ENCODE assay signal across 1 cellular context in the genomic region with DNA sequence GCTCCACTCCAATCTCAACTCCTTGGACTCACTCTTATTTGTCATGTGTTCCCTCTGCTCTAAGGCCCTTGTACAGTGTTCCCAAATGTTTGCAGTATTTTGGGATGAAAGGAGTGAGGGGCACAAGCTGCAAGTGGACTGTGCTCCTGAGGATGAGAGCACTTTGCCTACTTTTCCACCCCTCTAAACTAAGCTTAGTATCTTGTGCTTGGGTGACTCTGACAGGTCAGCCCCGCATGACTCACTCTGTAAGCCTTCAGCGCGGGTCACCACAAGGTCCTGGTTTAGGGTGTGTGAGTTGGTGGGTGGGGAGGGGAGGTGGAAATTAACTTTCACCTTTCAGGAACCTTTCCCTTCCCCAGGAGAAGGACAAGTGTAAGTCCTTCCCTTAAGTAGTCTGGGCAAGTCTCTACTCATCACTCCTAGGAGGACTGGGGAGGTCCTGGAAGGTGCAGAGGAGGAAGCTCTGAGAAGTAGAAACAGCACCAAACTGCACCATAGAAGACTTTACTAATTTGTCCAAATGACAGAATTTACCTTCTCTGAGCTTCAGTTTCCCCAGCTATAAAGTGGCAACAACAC.
TF ChIP-seq lines count a peak whose summit lies in the region.

No MANE protein-coding gene starts in this region.

TF ChIP-seq in K562, 482 proteins besides CTCF, POLR2A, EP300 and RAD21 (continued from another document and continues in another):
- TF ChIP-seq UBTF (IDR thresholded peaks at IDR 0.05; ENCODE audit: borderline replicate concordance in 1 of 2, low read depth in 2 of 2, low read length in 2 of 2) = peak; percentile 58 to 75; a peak in 1 of 4 replicates
- no peak for TF ChIP-seq TEAD4 (IDR thresholded peaks at IDR 0.05; ENCODE audit: low read length)
- TF ChIP-seq TEAD4 (CRISPR knock-in tag; IDR thresholded peaks at IDR 0.05; ENCODE audit: borderline replicate concordance) = no peak
- peak; percentile 21; the same call in 1 of the 2 replicates for TF ChIP-seq MBD2 (IDR thresholded peaks at IDR 0.05; ENCODE audit: borderline replicate concordance, low read depth)
- TF ChIP-seq ZNF507 (tag; conservative IDR thresholded peaks at IDR 0.05) = no peak
- TF ChIP-seq, protein P1, sequence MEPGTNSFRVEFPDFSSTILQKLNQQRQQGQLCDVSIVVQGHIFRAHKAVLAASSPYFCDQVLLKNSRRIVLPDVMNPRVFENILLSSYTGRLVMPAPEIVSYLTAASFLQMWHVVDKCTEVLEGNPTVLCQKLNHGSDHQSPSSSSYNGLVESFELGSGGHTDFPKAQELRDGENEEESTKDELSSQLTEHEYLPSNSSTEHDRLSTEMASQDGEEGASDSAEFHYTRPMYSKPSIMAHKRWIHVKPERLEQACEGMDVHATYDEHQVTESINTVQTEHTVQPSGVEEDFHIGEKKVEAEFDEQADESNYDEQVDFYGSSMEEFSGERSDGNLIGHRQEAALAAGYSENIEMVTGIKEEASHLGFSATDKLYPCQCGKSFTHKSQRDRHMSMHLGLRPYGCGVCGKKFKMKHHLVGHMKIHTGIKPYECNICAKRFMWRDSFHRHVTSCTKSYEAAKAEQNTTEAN (CRISPR knock-in tag; IDR thresholded peaks at IDR 0.05) = no peak
- no peak for TF ChIP-seq OTX1 (CRISPR knock-in tag; IDR thresholded peaks at IDR 0.05)
- TF ChIP-seq CHD1 (IDR thresholded peaks at IDR 0.05; ENCODE audit: low read length) = no peak
- TF ChIP-seq CHD4 (IDR thresholded peaks at IDR 0.05; ENCODE audit: insufficient read depth, insufficient replicate concordance, low read depth, low read length, poor library complexity, severe bottlenecking) = no peak
- TF ChIP-seq ARID3A (IDR thresholded peaks at IDR 0.05; ENCODE audit: borderline replicate concordance, low read depth, low read length) = no peak
- no peak for TF ChIP-seq ZNF263 (CRISPR knock-in tag; IDR thresholded peaks at IDR 0.05; ENCODE audit: borderline replicate concordance)
- no peak for TF ChIP-seq RBM15 (IDR thresholded peaks at IDR 0.05; ENCODE audit: insufficient read depth, low read length)
- TF ChIP-seq POLR3A (IDR thresholded peaks at IDR 0.05; ENCODE audit: borderline replicate concordance, extremely low read depth, insufficient read depth, insufficient read length) = no peak
- peak; percentile 96 for TF ChIP-seq JUN (IDR thresholded peaks at IDR 0.05; ENCODE audit: borderline replicate concordance, low read depth, low read length)
- no peak; the same call in 1 of the 2 replicates for TF ChIP-seq JUN (CRISPR knock-in tag; IDR thresholded peaks at IDR 0.05; ENCODE audit: borderline replicate concordance)
- 0 out of 2 replicates have a peak, but pooled peaks have one; percentile 30 for TF ChIP-seq E2F3 (CRISPR knock-in tag; IDR thresholded peaks at IDR 0.05)
- no peak for TF ChIP-seq ZNF57 (CRISPR knock-in tag; IDR thresholded peaks at IDR 0.05)
- no peak for TF ChIP-seq CHD7 (IDR thresholded peaks at IDR 0.05; ENCODE audit: low read depth, low read length)
- TF ChIP-seq LEF1 (IDR thresholded peaks at IDR 0.05) = peak; percentile 47; the same call in 1 of the 2 replicates
- no peak for TF ChIP-seq PHF21A (IDR thresholded peaks at IDR 0.05; ENCODE audit: borderline replicate concordance, low read depth)
- TF ChIP-seq RBM39 (optimal IDR thresholded peaks at IDR 0.05; ENCODE audit: low read depth, low read length) = no peak
- TF ChIP-seq ZNF253 (CRISPR knock-in tag; conservative IDR thresholded peaks at IDR 0.05) = no peak
- peak; percentile 44; the same call in 1 of the 2 replicates for TF ChIP-seq MYC (IDR thresholded peaks at IDR 0.05; ENCODE audit: low read depth, low read length)
- TF ChIP-seq MYC (CRISPR knock-in tag; IDR thresholded peaks at IDR 0.05; ENCODE audit: borderline replicate concordance, low read depth) = no peak
- TF ChIP-seq, protein P2, sequence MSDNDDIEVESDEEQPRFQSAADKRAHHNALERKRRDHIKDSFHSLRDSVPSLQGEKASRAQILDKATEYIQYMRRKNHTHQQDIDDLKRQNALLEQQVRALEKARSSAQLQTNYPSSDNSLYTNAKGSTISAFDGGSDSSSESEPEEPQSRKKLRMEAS (CRISPR knock-in tag; IDR thresholded peaks at IDR 0.05) = no peak
- no peak; the same call in 1 of the 2 replicates for TF ChIP-seq BACH1 (tag; IDR thresholded peaks at IDR 0.05)
- no peak for TF ChIP-seq BRD9 (IDR thresholded peaks at IDR 0.05; ENCODE audit: low read depth, partially characterized antibody)
- no peak for TF ChIP-seq POLR2B (IDR thresholded peaks at IDR 0.05; ENCODE audit: low read depth, partially characterized antibody)
- no peak for TF ChIP-seq RFX7 (CRISPR knock-in tag; IDR thresholded peaks at IDR 0.05)
- TF ChIP-seq, protein P3, sequence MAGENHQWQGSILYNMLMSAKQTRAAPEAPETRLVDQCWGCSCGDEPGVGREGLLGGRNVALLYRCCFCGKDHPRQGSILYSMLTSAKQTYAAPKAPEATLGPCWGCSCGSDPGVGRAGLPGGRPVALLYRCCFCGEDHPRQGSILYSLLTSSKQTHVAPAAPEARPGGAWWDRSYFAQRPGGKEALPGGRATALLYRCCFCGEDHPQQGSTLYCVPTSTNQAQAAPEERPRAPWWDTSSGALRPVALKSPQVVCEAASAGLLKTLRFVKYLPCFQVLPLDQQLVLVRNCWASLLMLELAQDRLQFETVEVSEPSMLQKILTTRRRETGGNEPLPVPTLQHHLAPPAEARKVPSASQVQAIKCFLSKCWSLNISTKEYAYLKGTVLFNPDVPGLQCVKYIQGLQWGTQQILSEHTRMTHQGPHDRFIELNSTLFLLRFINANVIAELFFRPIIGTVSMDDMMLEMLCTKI (IDR thresholded peaks at IDR 0.05; ENCODE audit: partially characterized antibody) = no peak
- TF ChIP-seq MAFF (IDR thresholded peaks at IDR 0.05; ENCODE audit: low read length) = no peak
- peak; percentile 72 for TF ChIP-seq ATF7 (IDR thresholded peaks at IDR 0.05)
- no peak for TF ChIP-seq ELF2 (CRISPR knock-in tag; IDR thresholded peaks at IDR 0.05)
- TF ChIP-seq, protein P4, sequence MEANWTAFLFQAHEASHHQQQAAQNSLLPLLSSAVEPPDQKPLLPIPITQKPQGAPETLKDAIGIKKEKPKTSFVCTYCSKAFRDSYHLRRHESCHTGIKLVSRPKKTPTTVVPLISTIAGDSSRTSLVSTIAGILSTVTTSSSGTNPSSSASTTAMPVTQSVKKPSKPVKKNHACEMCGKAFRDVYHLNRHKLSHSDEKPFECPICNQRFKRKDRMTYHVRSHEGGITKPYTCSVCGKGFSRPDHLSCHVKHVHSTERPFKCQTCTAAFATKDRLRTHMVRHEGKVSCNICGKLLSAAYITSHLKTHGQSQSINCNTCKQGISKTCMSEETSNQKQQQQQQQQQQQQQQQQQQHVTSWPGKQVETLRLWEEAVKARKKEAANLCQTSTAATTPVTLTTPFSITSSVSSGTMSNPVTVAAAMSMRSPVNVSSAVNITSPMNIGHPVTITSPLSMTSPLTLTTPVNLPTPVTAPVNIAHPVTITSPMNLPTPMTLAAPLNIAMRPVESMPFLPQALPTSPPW (CRISPR knock-in tag; IDR thresholded peaks at IDR 0.05) = peak; percentile 59
- 0 out of 2 replicates have a peak, but pooled peaks have one; percentile 28 for TF ChIP-seq HCFC1 (IDR thresholded peaks at IDR 0.05; ENCODE audit: low read depth, low read length)
